1 cellular context compared by ENCODE assay signal in genomic region chr11:68002943-68003845, GRCh38.
TF ChIP-seq lines count a peak whose summit lies in the region.

No MANE protein-coding gene starts in this region.

TF ChIP-seq in HepG2, 621 proteins besides CTCF, POLR2A, EP300 and RAD21 (continued from another document and continues in another):
- TF ChIP-seq ZNF230 (CRISPR knock-in tag; IDR thresholded peaks at IDR 0.05), result no peak
- no peak for TF ChIP-seq RCOR2 (CRISPR knock-in tag; IDR thresholded peaks at IDR 0.05)
- TF ChIP-seq ZUFSP (CRISPR knock-in tag; IDR thresholded peaks at IDR 0.05; ENCODE audit: borderline replicate concordance), result no peak
- no peak for TF ChIP-seq ZNF160 (CRISPR knock-in tag; IDR thresholded peaks at IDR 0.05)
- no peak for TF ChIP-seq ZNF468 (CRISPR knock-in tag; IDR thresholded peaks at IDR 0.05)
- no peak for TF ChIP-seq THAP7 (CRISPR knock-in tag; IDR thresholded peaks at IDR 0.05)
- no peak for TF ChIP-seq ZNF775 (CRISPR knock-in tag; IDR thresholded peaks at IDR 0.05; ENCODE audit: borderline replicate concordance)
- no peak for TF ChIP-seq NR3C1 (CRISPR knock-in tag; IDR thresholded peaks at IDR 0.05)
- TF ChIP-seq ZFP91 (CRISPR knock-in tag; IDR thresholded peaks at IDR 0.05; ENCODE audit: borderline replicate concordance), result peak; percentile 16; the same call in 1 of the 2 replicates
- no peak for TF ChIP-seq ZNF280B (CRISPR knock-in tag; IDR thresholded peaks at IDR 0.05; ENCODE audit: borderline replicate concordance)
- no peak for TF ChIP-seq GTF2F1 (IDR thresholded peaks at IDR 0.05; ENCODE audit: low read length)
- no peak for TF ChIP-seq ZNF101 (CRISPR knock-in tag; IDR thresholded peaks at IDR 0.05; ENCODE audit: borderline replicate concordance, low read depth)
- no peak for TF ChIP-seq KLF15 (CRISPR knock-in tag; IDR thresholded peaks at IDR 0.05; ENCODE audit: borderline replicate concordance)
- peak; percentile 9; the same call in 1 of the 2 replicates for TF ChIP-seq ZNF574 (CRISPR knock-in tag; IDR thresholded peaks at IDR 0.05)
- 0 out of 2 replicates have a peak, but pooled peaks have one; percentile 30 for TF ChIP-seq ZNF850 (CRISPR knock-in tag; conservative IDR thresholded peaks at IDR 0.05)
- peak; percentile 89 for TF ChIP-seq ZBTB33 (CRISPR knock-in tag; IDR thresholded peaks at IDR 0.05)
- no peak for TF ChIP-seq LRRFIP1 (CRISPR knock-in tag; conservative IDR thresholded peaks at IDR 0.05)
- no peak for TF ChIP-seq ATF3 (CRISPR knock-in tag; IDR thresholded peaks at IDR 0.05)
- no peak for TF ChIP-seq ZNF143 (CRISPR knock-in tag; IDR thresholded peaks at IDR 0.05)
- no peak for TF ChIP-seq BHLHE40 (IDR thresholded peaks at IDR 0.05; ENCODE audit: low read length)
- TF ChIP-seq ZNF687 (CRISPR knock-in tag; IDR thresholded peaks at IDR 0.05), result peak; percentile 53
- TF ChIP-seq ZNF704 (CRISPR knock-in tag; IDR thresholded peaks at IDR 0.05; ENCODE audit: borderline replicate concordance), result no peak
- no peak for TF ChIP-seq ZNF512 (CRISPR knock-in tag; IDR thresholded peaks at IDR 0.05)
- no peak for TF ChIP-seq ZNF282 (IDR thresholded peaks at IDR 0.05; ENCODE audit: partially characterized antibody)
- no peak for TF ChIP-seq ZNF644 (CRISPR knock-in tag; IDR thresholded peaks at IDR 0.05; ENCODE audit: low read depth)
- TF ChIP-seq ZFAT (CRISPR knock-in tag; conservative IDR thresholded peaks at IDR 0.05), result no peak
- no peak for TF ChIP-seq BCL6 (CRISPR knock-in tag; IDR thresholded peaks at IDR 0.05)
- 0 out of 2 replicates have a peak, but pooled peaks have one; percentile 24 for TF ChIP-seq POGK (CRISPR knock-in tag; conservative IDR thresholded peaks at IDR 0.05)
- no peak for TF ChIP-seq ZNF30 (CRISPR knock-in tag; IDR thresholded peaks at IDR 0.05)
- TF ChIP-seq MEIS2 (CRISPR knock-in tag; IDR thresholded peaks at IDR 0.05), result peak; percentile 38; the same call in 1 of the 2 replicates
- TF ChIP-seq KDM3A (CRISPR knock-in tag; IDR thresholded peaks at IDR 0.05; ENCODE audit: low read depth), result no peak
- TF ChIP-seq ZNF333 (CRISPR knock-in tag; IDR thresholded peaks at IDR 0.05; ENCODE audit: borderline replicate concordance), result no peak
- no peak for TF ChIP-seq ZNF446 (CRISPR knock-in tag; IDR thresholded peaks at IDR 0.05)
- TF ChIP-seq ZNF234 (CRISPR knock-in tag; conservative IDR thresholded peaks at IDR 0.05), result no peak
